In genomic region chr11:44246726-44247125, GRCh38 we compare ENCODE assay signal across 23 cellular contexts.
DNase-seq lines count a peak whose midpoint lies in the region; TF ChIP-seq lines count a peak whose summit lies in the region.
"Had no signal": no experiment of that assay in that cellular context is flagged by ENCODE, and none has a peak within 500 bp of the region (broad histone marks: within the 10 kb centered on the region; RNA-seq: fewer than 3 reads in every experiment).

No MANE protein-coding gene starts in this region.

- H3K9me3 Mint-ChIP-seq in osteocyte (ENCODE audit: unreplicated experiment) = peaks cover 8% of the 10 kb centered on the region
- H3K9me3 Mint-ChIP-seq: activated naive CD4-positive, alpha-beta T cell treated with anti-CD3 and anti-CD28 coated beads, Interleukin-2, amount 10 ng/mL, durations not matched to agents 7 days and 5 days had no signal

- no peaks in the 10 kb centered on the region for H3K27me3 ChIP-seq in SJCRH30

- H3K4me1 ChIP-seq in SJCRH30 = peaks cover 66% of the 10 kb centered on the region
- H3K4me1 ChIP-seq: prostate gland had no signal

- H3K4me3 Mint-ChIP-seq in osteocyte (ENCODE audit: unreplicated experiment) = no peak overlapping the region
- H3K4me3 Mint-ChIP-seq: activated naive CD4-positive, alpha-beta T cell treated with anti-CD3 and anti-CD28 coated beads, Interleukin-2, amount 10 ng/mL, durations not matched to agents 7 days and 5 days; brain; dendritic cell treated with granulocyte-macrophage colony-stimulating factor and Interleukin-4, amounts not matched to agents 40 ng/mL and 50 ng/mL, for 4 days; naive thymus-derived CD8-positive, alpha-beta T cell; T-cell had no signal

- H3K27ac ChIP-seq in SJCRH30 = peak overlapping the region; percentile 70
- H3K27ac ChIP-seq: C4-2B, prostate gland, RWPE1, thoracic aorta had no signal

- H3K27ac Mint-ChIP-seq in osteocyte (ENCODE audit: unreplicated experiment) = peak overlapping the region; percentile 54
- H3K27ac Mint-ChIP-seq: activated naive CD4-positive, alpha-beta T cell treated with anti-CD3 and anti-CD28 coated beads, Interleukin-2, amount 10 ng/mL, durations not matched to agents 7 days and 5 days; dendritic cell treated with granulocyte-macrophage colony-stimulating factor and Interleukin-4, amounts not matched to agents 40 ng/mL and 50 ng/mL, for 4 days; naive thymus-derived CD8-positive, alpha-beta T cell; T-cell had no signal

- DNase-seq in EL (peak; percentile 81), SJCRH30 (peak; percentile 95 to 96), fibroblast of peridontal ligament (ENCODE audit: extremely low read depth) (peak; percentile 85), osteocyte (ENCODE audit: extremely low spot score, unreplicated experiment) (no peak), HUDEP-2 (lab: John Stamatoyannopoulos, UW; ENCODE audit: unreplicated experiment in 76 of 76) (no peak), HK-2 (ENCODE audit: unreplicated experiment) (no peak), activated T-cell treated with anti-CD3 and anti-CD28 coated beads for 4 hours (no peak), activated gamma-delta T cell treated with Interleukin-2 at 50 U/mL for 16 hours (no peak)
- DNase-seq: activated naive CD4-positive, alpha-beta T cell treated with anti-CD3 and anti-CD28 coated beads, Interleukin-2, amount 10 ng/mL, durations not matched to agents 7 days and 5 days; DMS153; naive thymus-derived CD8-positive, alpha-beta T cell; NCI-H1930; NCI-H446 treated with DMSO at 0.1 percent for 48 hours; NK-92 treated with Interleukin-12 subunit alpha and Interleukin-12 subunit beta, amount 100 ng/mL, for 24 hours; stimulated activated CD4-positive, alpha-beta T cell treated with anti-CD3 and anti-CD28 coated beads, Interleukin-12 subunit alpha, Interleukin-12 subunit beta, amount 100 ng/mL, for 4 hours; T-cell had no signal

- TF ChIP-seq CTCF in osteocyte (IDR thresholded peaks at IDR 0.05) = no peak

- H3K36me3 Mint-ChIP-seq in osteocyte (ENCODE audit: unreplicated experiment) = peaks cover 12% of the 10 kb centered on the region

- no peaks in the 10 kb centered on the region for H3K36me3 ChIP-seq in SJCRH30

- peaks cover 50% of the 10 kb centered on the region for H3K4me1 Mint-ChIP-seq in osteocyte (ENCODE audit: unreplicated experiment)
- H3K4me1 Mint-ChIP-seq: activated naive CD4-positive, alpha-beta T cell treated with anti-CD3 and anti-CD28 coated beads, Interleukin-2, amount 10 ng/mL, durations not matched to agents 7 days and 5 days; naive thymus-derived CD8-positive, alpha-beta T cell; T-cell had no signal

- no peaks in the 10 kb centered on the region for H3K9me3 ChIP-seq in SJCRH30 (replicated peaks)
- H3K9me3 ChIP-seq: prostate gland, thoracic aorta had no signal

- H3K27me3 Mint-ChIP-seq in osteocyte (ENCODE audit: unreplicated experiment) = no peaks in the 10 kb centered on the region
- H3K27me3 Mint-ChIP-seq: activated naive CD4-positive, alpha-beta T cell treated with anti-CD3 and anti-CD28 coated beads, Interleukin-2, amount 10 ng/mL, durations not matched to agents 7 days and 5 days; brain; dendritic cell treated with granulocyte-macrophage colony-stimulating factor and Interleukin-4, amounts not matched to agents 40 ng/mL and 50 ng/mL, for 4 days; naive thymus-derived CD8-positive, alpha-beta T cell; T-cell had no signal

- no peak overlapping the region for H3K4me3 ChIP-seq in SJCRH30
- H3K4me3 ChIP-seq: lung, prostate gland, thoracic aorta had no signal

Comparison
In these comparisons a context has a peak if more than half of its experiments do, and no peak if none do; other contexts are left out.
1. DNase-seq: peak in EL (single experiment), SJCRH30 (2 of 2) and fibroblast of peridontal ligament (single experiment); none in osteocyte (single experiment), HUDEP-2 (0 of 76), HK-2 (single experiment), activated T-cell treated with anti-CD3 and anti-CD28 coated beads for 4 hours (single experiment) and activated gamma-delta T cell treated with Interleukin-2 at 50 U/mL for 16 hours (single experiment).